ENCODE assay signal across 17 cellular contexts in the genomic region with DNA sequence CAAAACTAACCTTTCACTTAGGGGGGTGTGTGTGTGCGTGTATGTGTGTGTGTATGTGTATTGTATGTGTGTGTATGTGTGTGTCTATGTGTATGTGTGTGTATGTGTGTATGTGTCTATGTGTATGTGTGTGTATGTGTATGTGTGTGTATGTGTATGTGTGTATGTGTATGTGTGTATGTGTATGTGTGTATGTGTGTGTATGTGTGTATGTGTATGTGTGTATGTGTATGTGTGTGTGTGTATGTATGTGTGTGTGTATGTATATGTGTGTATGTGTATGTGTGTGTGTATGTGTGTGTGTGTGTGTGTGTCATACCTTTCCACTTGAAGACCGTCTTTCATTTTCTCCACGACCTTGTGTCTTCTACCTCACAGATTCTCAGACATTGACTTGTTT. TPM values are rescaled to one million over a fixed set of nuclear protein-coding genes. Genes with fewer than 3 reads are reported as not detected.
DNase-seq lines count a peak whose midpoint lies in the region; ATAC-seq and TF ChIP-seq lines count a peak whose summit lies in the region.
"Had no signal": no experiment of that assay in that cellular context is flagged by ENCODE, and none has a peak within 500 bp of the region (broad histone marks: within the 10 kb centered on the region; RNA-seq: fewer than 3 reads in every experiment).

No MANE protein-coding gene starts in this region.

- H3K79me2 ChIP-seq in OCI-LY3 (ENCODE audit: low read length): no peaks in the 10 kb centered on the region

- peak overlapping the region; percentile 63 for H3K4me3 ChIP-seq in OCI-LY3 (ENCODE audit: low read length)
- H3K4me3 ChIP-seq in endodermal cell (ENCODE audit: low read length): no peak overlapping the region
- H3K4me3 ChIP-seq in mucosa of descending colon: no peak overlapping the region
- H3K4me3 ChIP-seq: body of pancreas, gastroesophageal sphincter, GM23338, prostate gland, smooth muscle cell, suprapubic skin had no signal

- peaks cover 2% of the 10 kb centered on the region; the same call in 1 of the 2 replicates for H3K4me1 ChIP-seq in OCI-LY3 (ENCODE audit: low read length)
- no peaks in the 10 kb centered on the region for H3K4me1 ChIP-seq in endodermal cell (ENCODE audit: control insufficient read depth, insufficient read depth, low read length)
- H3K4me1 ChIP-seq in mucosa of descending colon (ENCODE audit: low read depth): no peaks in the 10 kb centered on the region
- H3K4me1 ChIP-seq: prostate gland had no signal

- no peaks in the 10 kb centered on the region for H3K9me3 Mint-ChIP-seq in activated naive CD4-positive, alpha-beta T cell treated with anti-CD3 and anti-CD28 coated beads, Interleukin-2, amount 50 U/mL, for 24 hours
- no peaks in the 10 kb centered on the region for H3K9me3 Mint-ChIP-seq in activated naive CD4-positive, alpha-beta T cell treated with anti-CD3 and anti-CD28 coated beads, Interleukin-2, amount 10 ng/mL, durations not matched to agents 7 days and 5 days
- H3K9me3 Mint-ChIP-seq in endodermal cell: no peaks in the 10 kb centered on the region
- no peaks in the 10 kb centered on the region for H3K9me3 Mint-ChIP-seq in stimulated activated naive B cell treated with anti-CD40 and anti-IgM and Interleukin-4, amounts not matched to agents 10 μg/mL and 1 μg/mL and 100 μg/mL, for 72 hours
- H3K9me3 Mint-ChIP-seq: activated naive CD8-positive, alpha-beta T cell treated with anti-CD3 and anti-CD28 coated beads for 36 hours; nephron progenitor cell had no signal

- H3K27ac ChIP-seq in OCI-LY3 (ENCODE audit: low read length): no peak overlapping the region
- H3K27ac ChIP-seq in endodermal cell (ENCODE audit: low read depth, low read length): no peak overlapping the region
- H3K27ac ChIP-seq: body of pancreas, gastroesophageal sphincter, prostate gland, RWPE1, suprapubic skin had no signal

- peak overlapping the region; percentile 81 for H3K4me2 ChIP-seq in OCI-LY3 (ENCODE audit: low read length)
- H3K4me2 ChIP-seq: GM23338, smooth muscle cell had no signal

- TF ChIP-seq CTCF in OCI-LY3 (IDR thresholded peaks at IDR 0.05; ENCODE audit: low read depth, low read length) (no peak), endodermal cell (conservative IDR thresholded peaks at IDR 0.05) (no peak), mucosa of descending colon (IDR thresholded peaks at IDR 0.05) (no peak)

- H3K9me3 ChIP-seq in OCI-LY3 (ENCODE audit: insufficient read depth, low read length) (no peaks in the 10 kb centered on the region), endodermal cell (ENCODE audit: control insufficient read depth, low read length) (no peaks in the 10 kb centered on the region), mucosa of descending colon (no peaks in the 10 kb centered on the region)
- H3K9me3 ChIP-seq: body of pancreas, prostate gland, suprapubic skin had no signal

- peaks cover 19% of the 10 kb centered on the region for H3K4me1 Mint-ChIP-seq in activated naive CD4-positive, alpha-beta T cell treated with anti-CD3 and anti-CD28 coated beads, Interleukin-2, amount 50 U/mL, for 24 hours
- H3K4me1 Mint-ChIP-seq in activated naive CD4-positive, alpha-beta T cell treated with anti-CD3 and anti-CD28 coated beads, Interleukin-2, amount 10 ng/mL, durations not matched to agents 7 days and 5 days: peaks cover 12% of the 10 kb centered on the region
- H3K4me1 Mint-ChIP-seq in endodermal cell: no peaks in the 10 kb centered on the region
- peaks cover 7 to 8% of the 10 kb centered on the region in 2 donors for H3K4me1 Mint-ChIP-seq in stimulated activated naive B cell treated with anti-CD40 and anti-IgM and Interleukin-4, amounts not matched to agents 10 μg/mL and 1 μg/mL and 100 μg/mL, for 72 hours

- peak overlapping the region; percentile 86; the same call in 1 of the 2 replicates for H2AFZ ChIP-seq in OCI-LY3 (ENCODE audit: low read depth, low read length)
- H2AFZ ChIP-seq: GM23338 had no signal

- no peaks in the 10 kb centered on the region for H3K36me3 ChIP-seq in OCI-LY3 (replicated peaks; ENCODE audit: low read depth, low read length)
- H3K36me3 ChIP-seq in endodermal cell (ENCODE audit: control insufficient read depth, insufficient read depth, low read length): no peaks in the 10 kb centered on the region
- H3K36me3 ChIP-seq in mucosa of descending colon (ENCODE audit: low read depth): no peaks in the 10 kb centered on the region
- H3K36me3 ChIP-seq: gastroesophageal sphincter, prostate gland, suprapubic skin had no signal

- no peak overlapping the region for H3K9ac ChIP-seq in OCI-LY3 (ENCODE audit: low read length)
- H3K9ac ChIP-seq in endodermal cell (ENCODE audit: extremely low read depth, low read length, poor library complexity, severe bottlenecking): no peak overlapping the region

- no peaks in the 10 kb centered on the region for H4K20me1 ChIP-seq in OCI-LY3 (ENCODE audit: insufficient read depth, low read length)

- H3K27me3 ChIP-seq in OCI-LY3 (ENCODE audit: low read depth, low read length) (no peaks in the 10 kb centered on the region), endodermal cell (ENCODE audit: control insufficient read depth, insufficient read depth, low read length, poor library complexity, severe bottlenecking) (peaks cover 43% of the 10 kb centered on the region)

- no peak for DNase-seq in activated naive CD4-positive, alpha-beta T cell treated with anti-CD3 and anti-CD28 coated beads, Interleukin-2, amount 10 ng/mL, durations not matched to agents 7 days and 5 days
- DNase-seq in endodermal cell (peak; percentile 42), cerebellum (ENCODE audit: low spot score) (no peak), mucosa of descending colon (no peak), GF-D8 (lab: John Stamatoyannopoulos, UW) (no peak)
- DNase-seq in stimulated activated naive B cell treated with anti-CD40 and anti-IgM and Interleukin-4, amounts not matched to agents 10 μg/mL and 1 μg/mL and 100 μg/mL, for 72 hours: no peak

- 97 to 100% methylated on average over 2 to 3 of the region's 3 CpGs for WGBS in endodermal cell (ENCODE audit: insufficient coverage in 1 of 2, insufficient read length in 1 of 2), 2 experiments

- intact Hi-C loops in mucosa of descending colon (cut with DNase I, micrococcal nuclease): loop anchor here in 1 of 2 donors (10.0 kb wide), 1 partner anchor 1835 kb away; no protein-coding TSS in a partner anchor

- CTCF ChIA-PET in activated naive CD4-positive, alpha-beta T cell treated with anti-CD3 and anti-CD28 coated beads, Interleukin-2, amount 10 ng/mL, durations not matched to agents 7 days and 5 days (lab: Charles Lee): interaction anchor here (0.7 to 1.5 kb wide), 2 partner anchors 18 to 920 kb away, joined by 3 read pairs; no protein-coding TSS in a partner anchor

- H3K27me3 Mint-ChIP-seq in activated naive CD4-positive, alpha-beta T cell treated with anti-CD3 and anti-CD28 coated beads, Interleukin-2, amount 50 U/mL, for 24 hours: peaks cover 4% of the 10 kb centered on the region
- H3K27me3 Mint-ChIP-seq in activated naive CD4-positive, alpha-beta T cell treated with anti-CD3 and anti-CD28 coated beads, Interleukin-2, amount 10 ng/mL, durations not matched to agents 7 days and 5 days: peaks cover 42% of the 10 kb centered on the region
- H3K27me3 Mint-ChIP-seq in endodermal cell (ENCODE audit: insufficient read depth): peaks cover 44% of the 10 kb centered on the region
- H3K27me3 Mint-ChIP-seq in stimulated activated naive B cell treated with anti-CD40 and anti-IgM and Interleukin-4, amounts not matched to agents 10 μg/mL and 1 μg/mL and 100 μg/mL, for 72 hours: peaks cover 33 to 35% of the 10 kb centered on the region in 2 donors

- peak overlapping the region; percentile 71 for H3K4me3 Mint-ChIP-seq in activated naive CD4-positive, alpha-beta T cell treated with anti-CD3 and anti-CD28 coated beads, Interleukin-2, amount 50 U/mL, for 24 hours
- H3K4me3 Mint-ChIP-seq in activated naive CD4-positive, alpha-beta T cell treated with anti-CD3 and anti-CD28 coated beads, Interleukin-2, amount 10 ng/mL, durations not matched to agents 7 days and 5 days: no peak overlapping the region
- H3K4me3 Mint-ChIP-seq in endodermal cell: no peak overlapping the region
- no peak overlapping the region for H3K4me3 Mint-ChIP-seq in stimulated activated naive B cell treated with anti-CD40 and anti-IgM and Interleukin-4, amounts not matched to agents 10 μg/mL and 1 μg/mL and 100 μg/mL, for 72 hours
- H3K4me3 Mint-ChIP-seq: activated naive CD8-positive, alpha-beta T cell treated with anti-CD3 and anti-CD28 coated beads for 36 hours; GM23338; nephron progenitor cell had no signal

- H3K27ac Mint-ChIP-seq in activated naive CD4-positive, alpha-beta T cell treated with anti-CD3 and anti-CD28 coated beads, Interleukin-2, amount 50 U/mL, for 24 hours: peak overlapping the region; percentile 15
- no peak overlapping the region for H3K27ac Mint-ChIP-seq in activated naive CD4-positive, alpha-beta T cell treated with anti-CD3 and anti-CD28 coated beads, Interleukin-2, amount 10 ng/mL, durations not matched to agents 7 days and 5 days
- no peak overlapping the region for H3K27ac Mint-ChIP-seq in endodermal cell
- no peak overlapping the region for H3K27ac Mint-ChIP-seq in stimulated activated naive B cell treated with anti-CD40 and anti-IgM and Interleukin-4, amounts not matched to agents 10 μg/mL and 1 μg/mL and 100 μg/mL, for 72 hours
- H3K27ac Mint-ChIP-seq: activated naive CD8-positive, alpha-beta T cell treated with anti-CD3 and anti-CD28 coated beads for 36 hours; GM23338; nephron progenitor cell had no signal

- ATAC-seq in stimulated activated naive B cell treated with anti-CD40 and anti-IgM and Interleukin-4, amounts not matched to agents 10 μg/mL and 1 μg/mL and 100 μg/mL, for 72 hours (replicated peaks): peak; percentile 8 to 10
- no peak for ATAC-seq in mucosa of descending colon
- ATAC-seq: body of pancreas, gastroesophageal sphincter had no signal

- H3K36me3 Mint-ChIP-seq in activated naive CD4-positive, alpha-beta T cell treated with anti-CD3 and anti-CD28 coated beads, Interleukin-2, amount 50 U/mL, for 24 hours: no peaks in the 10 kb centered on the region
- no peaks in the 10 kb centered on the region for H3K36me3 Mint-ChIP-seq in activated naive CD4-positive, alpha-beta T cell treated with anti-CD3 and anti-CD28 coated beads, Interleukin-2, amount 10 ng/mL, durations not matched to agents 7 days and 5 days
- H3K36me3 Mint-ChIP-seq in endodermal cell (ENCODE audit: low read depth): no peaks in the 10 kb centered on the region
- H3K36me3 Mint-ChIP-seq in stimulated activated naive B cell treated with anti-CD40 and anti-IgM and Interleukin-4, amounts not matched to agents 10 μg/mL and 1 μg/mL and 100 μg/mL, for 72 hours: no peaks in the 10 kb centered on the region
- H3K36me3 Mint-ChIP-seq: activated naive CD8-positive, alpha-beta T cell treated with anti-CD3 and anti-CD28 coated beads for 36 hours had no signal

RNA-seq across cellular contexts. Expression of a gene that starts 20.8 kb away (rescaled TPM):
- 1 to 10 TPM; 6.9 to 7.9 TPM for total RNA-seq in endodermal cell
- 5.0 TPM for polyA plus RNA-seq in endodermal cell (2013, experiment 1 of 2)
- 5.1 TPM for polyA plus RNA-seq in endodermal cell (2013, experiment 2 of 2)
- total RNA-seq in cerebellum: 8.1 TPM
- 1 to 10 TPM; 2.8 to 9.7 (median 6.0) TPM for total RNA-seq in mucosa of descending colon
- total RNA-seq: smooth muscle cell had no signal
- polyA plus RNA-seq: smooth muscle cell had no signal
